In genomic region chr21:37060296-37060695, GRCh38 we compare ENCODE assay signal across 9 cellular contexts. TPM values are rescaled to one million over a fixed set of nuclear protein-coding genes. Genes with fewer than 3 reads are reported as not detected.
DNase-seq lines count a peak whose midpoint lies in the region; ATAC-seq and TF ChIP-seq lines count a peak whose summit lies in the region.
"Had no signal": no experiment of that assay in that cellular context is flagged by ENCODE, and none has a peak within 500 bp of the region (broad histone marks: within the 10 kb centered on the region; RNA-seq: fewer than 3 reads in every experiment).

No MANE protein-coding gene starts in this region.

- TF ChIP-seq CTCF in WERI-Rb-1 (IDR thresholded peaks at IDR 0.05; ENCODE audit: low read depth, low read length): 0 out of 2 replicates have a peak, but pooled peaks have one; percentile 11

- H3K4me2 ChIP-seq in skeletal muscle satellite cell (ENCODE audit: low read length): peak overlapping the region; percentile 56

- H3K27me3 ChIP-seq in WERI-Rb-1 (ENCODE audit: insufficient read depth, low read depth, severe bottlenecking) (no peaks in the 10 kb centered on the region), skeletal muscle satellite cell (ENCODE audit: control insufficient read depth, insufficient read depth, low read length) (no peaks in the 10 kb centered on the region)

- H3K9me3 ChIP-seq in WERI-Rb-1 (ENCODE audit: severe bottlenecking) (peaks cover 8% of the 10 kb centered on the region), skeletal muscle satellite cell (replicated peaks; ENCODE audit: low read length) (no peaks in the 10 kb centered on the region)

- DNase-seq in SIG-M5 treated with dmso at 0.1 percent for 504 hours (lab: John Stamatoyannopoulos, UW; ENCODE audit: unreplicated experiment) (peak; percentile 61), SIG-M5 (lab: John Stamatoyannopoulos, UW) (no peak), NCI-H187 treated with DMSO at 0.1 percent for 48 hours (lab: John Stamatoyannopoulos, UW) (peak; percentile 97), WERI-Rb-1 (peak; percentile 62), left cardiac atrium (peak; percentile 40)

- peak overlapping the region; percentile 3; the same call in 1 of the 2 replicates for H3K27ac ChIP-seq in WERI-Rb-1
- H3K27ac ChIP-seq: C4-2B had no signal

- peaks cover 22% of the 10 kb centered on the region for H3K4me1 ChIP-seq in skeletal muscle satellite cell (ENCODE audit: control insufficient read depth, insufficient read depth, low read length)

- H3K4me3 ChIP-seq in WERI-Rb-1 (ENCODE audit: low read depth, low read length): no peak overlapping the region
- peak overlapping the region; percentile 6 for H3K4me3 ChIP-seq in skeletal muscle satellite cell (ENCODE audit: low read length)

- H3K36me3 ChIP-seq in WERI-Rb-1 (peaks cover 3% of the 10 kb centered on the region; the same call in 1 of the 2 replicates), skeletal muscle satellite cell (ENCODE audit: insufficient read depth, low read length) (no peaks in the 10 kb centered on the region)

- H3K9ac ChIP-seq in skeletal muscle satellite cell (ENCODE audit: low read depth, low read length): peak overlapping the region; percentile 29

- ATAC-seq in left cardiac atrium: peak; percentile 81 to 92
- ATAC-seq in GM19467 (IDR thresholded peaks at IDR 0.05; ENCODE audit: unreplicated experiment): no peak
- no peak for ATAC-seq in GM21447 (IDR thresholded peaks at IDR 0.05; ENCODE audit: unreplicated experiment)

- intact Hi-C loops in left cardiac atrium (cut with DNase I): no loop called here

RNA-seq across cellular contexts. Expression of gene PIGP, which starts 12.6 kb away (rescaled TPM):
- total RNA-seq in left cardiac atrium: 10 to 100 TPM; 32.1 to 33.2 TPM
- 5.0 and 7.6 TPM in 2 replicates for total RNA-seq in skeletal muscle satellite cell (2012; rRNA removed)

RNA-seq across cellular contexts. Expression of gene TTC3, which starts 12.8 kb away (rescaled TPM):
- 10 to 100 TPM; 68.2 to 74.4 TPM for total RNA-seq in left cardiac atrium
- total RNA-seq in skeletal muscle satellite cell (2012; rRNA removed): 119 and 133 TPM in 2 replicates

RNA-seq across cellular contexts. Expression of gene RIPPLY3, which starts 53.8 kb away (rescaled TPM):
- total RNA-seq in left cardiac atrium: not detected
- total RNA-seq in skeletal muscle satellite cell (2012; rRNA removed): not detected in 2 replicates

Comparison
In these comparisons a context has a peak if more than half of its experiments do, and no peak if none do; other contexts are left out.
1. ATAC-seq: peak in left cardiac atrium (2 of 2); none in GM19467 (single experiment) and GM21447 (single experiment).